Comparison of ENCODE assay signal across 2 cellular contexts in genomic region chr12:6779667-6780459, GRCh38.
TF ChIP-seq lines count a peak whose summit lies in the region.

No MANE protein-coding gene starts in this region.

TF ChIP-seq in H1, 55 proteins besides CTCF, POLR2A, EP300 and RAD21:
- TF ChIP-seq CBX8 (IDR thresholded peaks at IDR 0.05; ENCODE audit: borderline replicate concordance, low read depth, low read length) (no peak), BACH1 (IDR thresholded peaks at IDR 0.05; ENCODE audit: low read length) (no peak), SIN3A (conservative IDR thresholded peaks at IDR 0.05 in 1 of 2, IDR thresholded peaks at IDR 0.05 in 1 of 2; ENCODE audit: low read depth in 1 of 2, low read length in 2 of 2) (no peak), SP1 (IDR thresholded peaks at IDR 0.05; ENCODE audit: low read depth, low read length) (no peak), TEAD4 (IDR thresholded peaks at IDR 0.05; ENCODE audit: low read depth, low read length) (no peak), EGR1 (IDR thresholded peaks at IDR 0.05; ENCODE audit: borderline replicate concordance, low read depth, low read length) (no peak), USF2 (IDR thresholded peaks at IDR 0.05; ENCODE audit: low read length) (no peak), MAX (IDR thresholded peaks at IDR 0.05) (no peak), POLR2AphosphoS5 (IDR thresholded peaks at IDR 0.05; ENCODE audit: low read depth, low read length) (no peak), POU5F1 (IDR thresholded peaks at IDR 0.05; ENCODE audit: low read depth, low read length) (no peak), TAF7 (optimal IDR thresholded peaks at IDR 0.05; ENCODE audit: borderline replicate concordance, low read depth, low read length) (no peak), JUN (IDR thresholded peaks at IDR 0.05; ENCODE audit: low read depth, low read length) (no peak), TCF12 (IDR thresholded peaks at IDR 0.05; ENCODE audit: low read depth, low read length) (no peak), SIRT6 (IDR thresholded peaks at IDR 0.05; ENCODE audit: low read length) (no peak), NRF1 (IDR thresholded peaks at IDR 0.05; ENCODE audit: low read depth, low read length) (no peak), TAF1 (IDR thresholded peaks at IDR 0.05; ENCODE audit: low read depth, low read length) (no peak), SP4 (IDR thresholded peaks at IDR 0.05; ENCODE audit: low read length) (no peak), SRF (IDR thresholded peaks at IDR 0.05; ENCODE audit: low read depth, low read length) (no peak), JUND (IDR thresholded peaks at IDR 0.05; ENCODE audit: low read length) (no peak)
TF ChIP-seq in H1: peak in this region for 0.

TF ChIP-seq in SK-N-SH, 30 proteins besides CTCF, POLR2A, EP300 and RAD21:
- no peak for TF ChIP-seq FOSL2 (IDR thresholded peaks at IDR 0.05; ENCODE audit: borderline replicate concordance, low read depth)
- TF ChIP-seq GABPA (IDR thresholded peaks at IDR 0.05; ENCODE audit: low read depth): no peak
- no peak for TF ChIP-seq FOXM1 (IDR thresholded peaks at IDR 0.05; ENCODE audit: low read depth)
- TF ChIP-seq ZBTB33 (IDR thresholded peaks at IDR 0.05; ENCODE audit: borderline replicate concordance, low read depth): no peak
- no peak for TF ChIP-seq ELF1 (IDR thresholded peaks at IDR 0.05)
- no peak for TF ChIP-seq RCOR1 (IDR thresholded peaks at IDR 0.05; ENCODE audit: low read length)
- no peak for TF ChIP-seq GATA2 (CRISPR knock-in tag; IDR thresholded peaks at IDR 0.05)
